ENCODE assay signal across 21 cellular contexts in the genomic region with DNA sequence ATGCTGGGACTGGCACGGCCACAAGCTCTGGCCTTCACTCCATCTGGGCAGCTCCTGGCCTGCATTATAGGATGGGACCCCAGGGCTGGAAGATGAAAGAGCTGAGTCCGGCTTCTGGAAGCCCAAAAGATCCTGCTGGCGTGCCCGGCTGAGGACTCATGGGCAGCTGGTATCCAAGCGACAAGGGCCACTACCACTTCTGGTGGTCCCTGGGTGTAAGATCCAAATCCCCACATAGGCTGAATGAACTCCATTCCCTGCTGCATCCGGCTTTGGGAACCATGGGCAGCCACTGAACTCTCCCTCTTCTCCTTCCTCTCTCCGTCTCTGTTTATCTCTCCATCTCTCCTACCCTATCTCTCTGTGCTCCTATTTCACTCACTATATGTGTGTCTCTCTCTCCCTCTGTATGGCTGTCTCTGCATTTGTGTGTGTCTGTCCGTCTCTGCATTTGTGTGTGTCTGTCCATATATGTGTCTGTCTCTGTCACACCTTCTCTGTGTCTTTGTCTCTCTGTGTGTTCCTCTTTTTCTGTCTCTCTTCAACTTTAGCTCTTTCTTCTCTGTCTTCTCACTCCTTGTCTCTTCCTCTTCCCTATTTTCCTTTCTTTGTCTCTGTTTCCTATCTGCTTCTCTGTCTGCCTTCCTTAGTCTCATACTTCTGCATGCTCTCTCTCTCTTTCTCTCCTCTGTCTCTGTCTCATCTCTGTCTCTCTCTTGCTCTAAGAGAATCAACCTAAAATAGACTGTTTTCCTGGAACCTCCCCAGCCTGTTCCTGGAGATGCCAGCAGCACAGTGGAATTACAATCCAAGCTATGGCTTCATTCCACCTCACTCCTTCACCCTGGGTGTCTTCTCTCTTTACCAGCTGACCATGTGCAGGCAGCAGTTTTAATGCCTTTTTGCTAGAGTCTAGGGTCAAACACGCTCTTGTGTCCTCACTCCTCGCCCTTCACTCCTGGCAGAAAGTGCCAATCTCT.
"Had no signal": no experiment of that assay in that cellular context is flagged by ENCODE, and none has a peak within 500 bp of the region (broad histone marks: within the 10 kb centered on the region; RNA-seq: fewer than 3 reads in every experiment).

No MANE protein-coding gene starts in this region.

- H3K27ac ChIP-seq: esophagus muscularis mucosa, skin epidermis, tibial nerve had no signal

- H3K27me3 ChIP-seq: tibial nerve had no signal

- ATAC-seq: activated CD4-positive, alpha-beta T cell treated with anti-CD3 and anti-CD28 coated beads for 36 hours; WTC11 had no signal

- DNase-seq: activated CD4-positive, alpha-beta T cell treated with anti-CD3 and anti-CD28 coated beads for 36 hours; activated CD4-positive, alpha-beta T cell treated with anti-CD3 and anti-CD28 coated beads, Interleukin-2, amount 50 U/mL, for 48 hours; activated gamma-delta T cell treated with Interleukin-2 at 50 U/mL for 16 hours; activated T-cell treated with anti-CD3 and anti-CD28 coated beads for 4 hours; dermis blood vessel endothelial cell; effector memory CD4-positive, alpha-beta T cell; hippocampal formation; midbrain; nephron progenitor cell; nucleus accumbens; posterior cingulate gyrus; stimulated activated CD4-positive, alpha-beta T cell treated with anti-CD3 and anti-CD28 coated beads, Interleukin-15, amount 100 ng/mL, for 24 hours; stimulated activated CD4-positive, alpha-beta T cell treated with anti-CD3 and anti-CD28 coated beads, Interleukin-2, amount 100 ng/mL, for 48 hours had no signal

- H3K36me3 ChIP-seq: esophagus muscularis mucosa, tibial nerve had no signal

- FAIRE-seq: endothelial cell of umbilical vein, islet of Langerhans, TTC549, urothelium cell line had no signal

- H3K4me3 ChIP-seq: esophagus muscularis mucosa, skin epidermis, tibial nerve had no signal

- H3K4me1 ChIP-seq: esophagus muscularis mucosa, tibial nerve had no signal
